ENCODE assay signal across 21 cellular contexts in genomic region chr4:38894340-38894982, GRCh38. TPM values are rescaled to one million over a fixed set of nuclear protein-coding genes. Genes with fewer than 3 reads are reported as not detected.
A peak's percentile ranks its signal among the peaks of the same experiment; 100 is the strongest.
DNase-seq lines count a peak whose midpoint lies in the region; ATAC-seq, FAIRE-seq and TF ChIP-seq lines count a peak whose summit lies in the region.
"Had no signal": no experiment of that assay in that cellular context is flagged by ENCODE, and none has a peak within 500 bp of the region (broad histone marks: within the 10 kb centered on the region; RNA-seq: fewer than 3 reads in every experiment).

No MANE protein-coding gene starts in this region.

- peaks cover 34% of the 10 kb centered on the region for H3K36me3 Mint-ChIP-seq in astrocyte (ENCODE audit: low read depth, unreplicated experiment)

- H3K4me2 ChIP-seq in IMR-90 (ENCODE audit: low read depth, low read length) (no peak overlapping the region), astrocyte (ENCODE audit: low read length) (no peak overlapping the region)
- H3K4me2 ChIP-seq: hepatocyte had no signal

- in situ Hi-C loops in IMR-90 (cut with MboI; ENCODE audit: low sequenced_read_pairs) (no loop called here), G401 (cut with HindIII; ENCODE audit: low sequenced_read_pairs) (no loop called here)

- no peak overlapping the region for H3K4me3 Mint-ChIP-seq in astrocyte (ENCODE audit: unreplicated experiment)
- H3K4me3 Mint-ChIP-seq: nephron had no signal

- no peak overlapping the region for H2BK20ac ChIP-seq in IMR-90 (ENCODE audit: low read depth, low read length)

- no peak overlapping the region for H3K14ac ChIP-seq in IMR-90 (replicated peaks; ENCODE audit: low read depth, low read length)

- H2AK5ac ChIP-seq in IMR-90 (ENCODE audit: low read depth, low read length): no peak overlapping the region

- H4K5ac ChIP-seq in IMR-90 (ENCODE audit: low read depth, low read length): no peak overlapping the region

- H3K4me1 ChIP-seq in IMR-90 (ENCODE audit: control insufficient read depth, insufficient read depth, low read length) (peaks cover 18% of the 10 kb centered on the region), astrocyte (ENCODE audit: insufficient read depth, low read length) (peaks cover 22% of the 10 kb centered on the region), suprapubic skin (peaks cover 6% of the 10 kb centered on the region)

- peaks cover 43% of the 10 kb centered on the region for H3K79me2 ChIP-seq in astrocyte (ENCODE audit: insufficient read depth, low read length)
- H3K79me2 ChIP-seq: hepatocyte had no signal

- no peak overlapping the region for H3K23ac ChIP-seq in IMR-90 (ENCODE audit: low read depth, low read length)

- H3K36me3 ChIP-seq in IMR-90 (ENCODE audit: control insufficient read depth, insufficient read depth, low read length) (peaks cover 49% of the 10 kb centered on the region), astrocyte (ENCODE audit: insufficient read depth, low read length) (peaks cover 66% of the 10 kb centered on the region), suprapubic skin (peaks cover 20% of the 10 kb centered on the region)

- CTCF ChIA-PET in IMR-90 (lab: Yijun Ruan, JAX): no interaction called here

- POLR2A ChIA-PET in IMR-90 (lab: Charles Lee; ENCODE audit: unreplicated experiment): no interaction called here

- no peak for FAIRE-seq in astrocyte (lab: Jason Lieb, UNC)

- H4K8ac ChIP-seq in IMR-90 (ENCODE audit: low read depth in 2 of 2, low read length in 2 of 2): no peak overlapping the region

- H2BK5ac ChIP-seq in IMR-90 (ENCODE audit: low read depth, low read length, poor library complexity, severe bottlenecking): no peak overlapping the region

- TF ChIP-seq CTCF in IMR-90 (conservative IDR thresholded peaks at IDR 0.05; ENCODE audit: low read depth, low read length): no peak
- no peak for TF ChIP-seq CTCF in astrocyte (IDR thresholded peaks at IDR 0.05; ENCODE audit: insufficient read depth, low read depth, low read length)
- no peak for TF ChIP-seq CTCF in suprapubic skin (IDR thresholded peaks at IDR 0.05)

- no peak overlapping the region for H2AK9ac ChIP-seq in IMR-90 (replicated peaks; ENCODE audit: low read depth, low read length, poor library complexity)

- H2BK120ac ChIP-seq in IMR-90 (ENCODE audit: low read depth, low read length): no peak overlapping the region

- no peak overlapping the region for H3K4ac ChIP-seq in IMR-90 (ENCODE audit: low read depth, low read length)

- H3K18ac ChIP-seq in IMR-90 (ENCODE audit: low read depth, low read length): no peak overlapping the region

- H3K9me3 ChIP-seq in IMR-90 (ENCODE audit: control insufficient read depth, insufficient read depth, low read length): no peaks in the 10 kb centered on the region
- H3K9me3 ChIP-seq in astrocyte (ENCODE audit: insufficient read depth, low read depth, low read length): no peaks in the 10 kb centered on the region
- H3K9me3 ChIP-seq in suprapubic skin: no peaks in the 10 kb centered on the region
- H3K9me3 ChIP-seq: MG63 had no signal

- H3K79me1 ChIP-seq in IMR-90 (ENCODE audit: low read depth in 1 of 2, low read length in 2 of 2): peaks cover 64 to 93% of the 10 kb centered on the region in 2 experiments

- ATAC-seq in GM18511 (IDR thresholded peaks at IDR 0.05; ENCODE audit: unreplicated experiment): peak; percentile 66
- ATAC-seq in IMR-90 (ENCODE audit: low read depth): no peak
- ATAC-seq in HG02610 (IDR thresholded peaks at IDR 0.05; ENCODE audit: unreplicated experiment): no peak
- no peak for ATAC-seq in HG03159 (IDR thresholded peaks at IDR 0.05; ENCODE audit: unreplicated experiment)

- DNase-seq in IMR-90 (peak; percentile 9), astrocyte (ENCODE audit: low read depth) (peak; percentile 29), left kidney (ENCODE audit: low read depth, low spot score) (peak; percentile 64), G401 (ENCODE audit: low spot score) (no peak), suprapubic skin (ENCODE audit: low spot score in 2 of 2) (no peak)
- DNase-seq: activated CD4-positive, CD25-positive, alpha-beta regulatory T cell; activated effector memory CD4-positive, alpha-beta T cell treated with Interleukin-2 at 50 U/mL for 16 hours; amniotic stem cell; caudate nucleus; effector CD8-positive, alpha-beta T cell; EL; islet precursor cell; MG63; NCI-H1694; NCI-H345 had no signal

- dilution Hi-C loops in IMR-90 (cut with HindIII; ENCODE audit: low sequenced_read_pairs, unreplicated experiment): no loop called here

- H3K27ac ChIP-seq in IMR-90 (ENCODE audit: insufficient read depth, low read length) (no peak overlapping the region), astrocyte (ENCODE audit: low read depth, low read length) (no peak overlapping the region), suprapubic skin (no peak overlapping the region)
- H3K27ac ChIP-seq: hepatocyte had no signal

- H4K20me1 ChIP-seq in IMR-90 (ENCODE audit: insufficient read depth, low read length) (peaks cover 36% of the 10 kb centered on the region; the same call in 1 of the 2 replicates), astrocyte (ENCODE audit: insufficient read depth, low read length) (peaks cover 51% of the 10 kb centered on the region)

- peaks cover 22% of the 10 kb centered on the region for H3K9me1 ChIP-seq in IMR-90 (ENCODE audit: insufficient read depth, low read length)

- BruUV-seq in IMR-90 (replicated peaks; lab: Mats Ljungman, UMichigan): no TSS peak

- intact Hi-C loops in IMR-90 (cut with micrococcal nuclease): no loop called here

- H3K9ac ChIP-seq in IMR-90 (ENCODE audit: low read depth, low read length): no peak overlapping the region
- no peak overlapping the region for H3K9ac ChIP-seq in astrocyte (ENCODE audit: low read length)

- no peak for TF ChIP-seq EP300 in suprapubic skin (IDR thresholded peaks at IDR 0.05)

- TF ChIP-seq POLR2A in IMR-90 (IDR thresholded peaks at IDR 0.05; ENCODE audit: low read depth, low read length) (no peak), suprapubic skin (IDR thresholded peaks at IDR 0.05) (no peak)

- no peaks in the 10 kb centered on the region for H3K27me3 Mint-ChIP-seq in astrocyte (ENCODE audit: low read depth, unreplicated experiment)
- H3K27me3 Mint-ChIP-seq: progenitor cell of endocrine pancreas had no signal

- H3K56ac ChIP-seq in IMR-90 (ENCODE audit: extremely low read depth, insufficient read depth, low read length): no peak overlapping the region

- no CpG with 5 or more reads among the region's 7 CpGs for WGBS in IMR-90 (ENCODE audit: extremely low coverage in 2 of 2, insufficient read length in 1 of 2), 2 experiments
- 91% methylated on average over 7 of the region's 7 CpGs for WGBS in suprapubic skin

- H3K27ac Mint-ChIP-seq in astrocyte (ENCODE audit: unreplicated experiment): peak overlapping the region; percentile 44
- H3K27ac Mint-ChIP-seq: nephron, progenitor cell of endocrine pancreas had no signal

- no peak overlapping the region for H4K91ac ChIP-seq in IMR-90 (ENCODE audit: insufficient read depth, low read depth, low read length)

- H3K4me1 Mint-ChIP-seq in astrocyte (ENCODE audit: low read depth, unreplicated experiment): peaks cover 43% of the 10 kb centered on the region

- H3K4me3 ChIP-seq in IMR-90 (ENCODE audit: insufficient read depth, low read depth, low read length): no peak overlapping the region
- H3K4me3 ChIP-seq in astrocyte (ENCODE audit: insufficient read depth, low read depth, low read length): no peak overlapping the region
- H3K4me3 ChIP-seq in suprapubic skin: no peak overlapping the region
- H3K4me3 ChIP-seq: hepatocyte, MG63 had no signal

- TF ChIP-seq RAD21 in IMR-90 (IDR thresholded peaks at IDR 0.05; ENCODE audit: low read length): no peak

- no peaks in the 10 kb centered on the region for H3K27me3 ChIP-seq in IMR-90 (ENCODE audit: control insufficient read depth, insufficient read depth, low read length)
- H3K27me3 ChIP-seq in astrocyte (ENCODE audit: insufficient read depth, low read length): no peaks in the 10 kb centered on the region
- no peaks in the 10 kb centered on the region for H3K27me3 ChIP-seq in suprapubic skin
- H3K27me3 ChIP-seq: hepatocyte, MG63 had no signal

- H2AFZ ChIP-seq in IMR-90 (replicated peaks; ENCODE audit: low read length, poor library complexity): no peak overlapping the region
- no peak overlapping the region for H2AFZ ChIP-seq in astrocyte (ENCODE audit: low read depth, low read length)
- H2AFZ ChIP-seq: hepatocyte had no signal

- no peaks in the 10 kb centered on the region for H3K9me3 Mint-ChIP-seq in astrocyte (ENCODE audit: unreplicated experiment)
- H3K9me3 Mint-ChIP-seq: nephron had no signal

- no peak overlapping the region for H2BK15ac ChIP-seq in IMR-90 (ENCODE audit: low read depth, low read length)

TF ChIP-seq in IMR-90, 13 proteins besides CTCF, POLR2A, EP300 and RAD21:
- TF ChIP-seq SMC3 (IDR thresholded peaks at IDR 0.05; ENCODE audit: low read depth, low read length) (0 out of 2 replicates have a peak, but pooled peaks have one; percentile 3), RCOR1 (IDR thresholded peaks at IDR 0.05; ENCODE audit: insufficient replicate concordance, low read length) (no peak)

RNA-seq across cellular contexts. Expression of gene FAM114A1, which starts 26.9 kb away (rescaled TPM):
- total RNA-seq in IMR-90 (2012; rRNA removed): 507 and 649 TPM in 2 replicates
- polyA plus RNA-seq in IMR-90 (2012; rRNA removed): 135 and 152 TPM in 2 replicates
- 212 and 266 TPM in 2 replicates for polyA plus RNA-seq in IMR-90 (2012; cell fraction: cytosol; rRNA removed)
- polyA plus RNA-seq in IMR-90 (2012; cell fraction: nucleus; rRNA removed; ENCODE audit: low replicate concordance): 98.5 and 144 TPM in 2 replicates
- total RNA-seq in astrocyte: 159 and 169 TPM in 2 replicates
- 8.7 and 9.2 TPM in 2 replicates for total RNA-seq in G401 (2014; rRNA removed; shearing (Covaris generic))
- 10 to 100 TPM; 36.9 to 85.9 (median 44.5) TPM for total RNA-seq in suprapubic skin

RNA-seq across cellular contexts. Expression of gene TLR6, which starts 37.8 kb away (rescaled TPM):
- total RNA-seq in IMR-90 (2012; rRNA removed) (3.9 and 4.4 TPM in 2 replicates), astrocyte (3.1 and 3.8 TPM in 2 replicates), suprapubic skin (1 to 10 TPM; 2.1 to 6.4 (median 2.5) TPM)
- polyA plus RNA-seq in IMR-90 (2012; rRNA removed): 0.96 and 1.4 TPM in 2 replicates
- polyA plus RNA-seq in IMR-90 (2012; cell fraction: cytosol; rRNA removed): 0.26 and 0.27 TPM in 2 replicates
- polyA plus RNA-seq in IMR-90 (2012; cell fraction: nucleus; rRNA removed; ENCODE audit: low replicate concordance): 0.40 and 3.5 TPM in 2 replicates
- total RNA-seq in G401 (2014; rRNA removed; shearing (Covaris generic)): 0.03 TPM in 1 of 2 replicates, not detected in the other

Comparison
In these comparisons a context has a peak if more than half of its experiments do, and no peak if none do; other contexts are left out.
1. DNase-seq: peak in IMR-90 (single experiment), astrocyte (single experiment) and left kidney (single experiment); none in G401 (single experiment) and suprapubic skin (0 of 2).